ENCODE assay signal across 11 cellular contexts in the genomic region with DNA sequence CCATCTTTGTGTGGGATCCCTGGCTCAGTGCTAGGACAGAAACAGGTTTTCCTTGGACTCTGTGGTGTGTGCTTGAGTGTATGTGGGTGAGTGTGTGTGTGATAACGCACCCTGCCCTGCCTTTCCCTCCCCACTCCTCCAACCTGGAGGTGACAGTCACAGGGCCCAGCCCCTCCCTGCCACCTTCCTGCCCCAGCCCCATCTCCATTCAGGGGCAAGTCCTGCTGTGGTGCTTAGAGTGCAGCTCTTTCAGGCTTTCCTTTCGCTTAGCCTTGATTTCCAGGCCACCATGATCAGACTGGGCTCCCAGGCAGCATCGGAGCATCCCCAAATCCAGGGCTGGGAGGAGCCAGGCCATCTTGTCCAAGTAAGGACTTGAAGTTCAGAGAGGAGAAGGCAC.
A peak's percentile ranks its signal among the peaks of the same experiment; 100 is the strongest.
DNase-seq lines count a peak whose midpoint lies in the region; ATAC-seq and TF ChIP-seq lines count a peak whose summit lies in the region.
"Had no signal": no experiment of that assay in that cellular context is flagged by ENCODE, and none has a peak within 500 bp of the region (broad histone marks: within the 10 kb centered on the region; RNA-seq: fewer than 3 reads in every experiment).

No MANE protein-coding gene starts in this region.

- BruUV-seq in mammary epithelial cell (replicated peaks; lab: Mats Ljungman, UMichigan): no TSS peak

- ATAC-seq in aorta (ENCODE audit: low FRiP score): peak; percentile 3
- no peak for ATAC-seq in GM19467 (IDR thresholded peaks at IDR 0.05; ENCODE audit: unreplicated experiment)
- ATAC-seq: gastrocnemius medialis; naive thymus-derived CD8-positive, alpha-beta T cell had no signal

- 86% methylated on average over 1 of the region's 3 CpGs for WGBS in mammary epithelial cell (ENCODE audit: low coverage, missing lambda C conversion rate)
- 79 to 86% methylated on average over 3 of the region's 3 CpGs for WGBS in aorta, 2 donors

- H3K4me3 ChIP-seq in Loucy (ENCODE audit: low read length, poor library complexity, severe bottlenecking): no peak overlapping the region
- no peak overlapping the region for H3K4me3 ChIP-seq in mammary epithelial cell (replicated peaks in 1 of 3; ENCODE audit: insufficient read depth in 1 of 3, low read depth in 2 of 3, low read length in 3 of 3)
- H3K4me3 ChIP-seq in neural progenitor cell: no peak overlapping the region
- H3K4me3 ChIP-seq in aorta (ENCODE audit: low read length in 2 of 2): no peak overlapping the region
- H3K4me3 ChIP-seq: gastrocnemius medialis had no signal

- H3K9ac ChIP-seq in Loucy (ENCODE audit: low read depth, low read length, poor library complexity, severe bottlenecking) (peak overlapping the region; percentile 6), mammary epithelial cell (ENCODE audit: insufficient read depth, low read length) (peak overlapping the region; percentile 56), neural progenitor cell (no peak overlapping the region)

- H3K36me3 ChIP-seq in Loucy (ENCODE audit: insufficient read depth, low read length) (no peaks in the 10 kb centered on the region), mammary epithelial cell (ENCODE audit: insufficient read depth, low read length) (no peaks in the 10 kb centered on the region), neural progenitor cell (no peaks in the 10 kb centered on the region), aorta (ENCODE audit: control insufficient read depth in 1 of 2, insufficient read depth in 2 of 2, low read length in 1 of 2) (no peaks in the 10 kb centered on the region)
- H3K36me3 ChIP-seq: gastrocnemius medialis had no signal

- no peaks in the 10 kb centered on the region for H3K36me3 Mint-ChIP-seq in neural progenitor cell
- H3K36me3 Mint-ChIP-seq: naive thymus-derived CD8-positive, alpha-beta T cell had no signal

- H3K4me2 ChIP-seq in Loucy (ENCODE audit: low read depth, low read length, poor library complexity, severe bottlenecking) (no peak overlapping the region), mammary epithelial cell (ENCODE audit: insufficient read depth, low read depth, low read length) (peak overlapping the region; percentile 21), neural progenitor cell (no peak overlapping the region)

- H3K27ac ChIP-seq in mammary epithelial cell (ENCODE audit: insufficient read depth, low read depth, low read length) (peak overlapping the region; percentile 82), neural progenitor cell (no peak overlapping the region), aorta (ENCODE audit: low read depth in 1 of 2, low read length in 2 of 2) (no peak overlapping the region)
- H3K27ac ChIP-seq: gastrocnemius medialis had no signal

- H3K27me3 ChIP-seq in Loucy (ENCODE audit: insufficient read depth, low read length, poor library complexity, severe bottlenecking): no peaks in the 10 kb centered on the region
- H3K27me3 ChIP-seq in mammary epithelial cell (ENCODE audit: insufficient read depth, low read length): no peaks in the 10 kb centered on the region
- H3K27me3 ChIP-seq in neural progenitor cell: no peaks in the 10 kb centered on the region
- no peaks in the 10 kb centered on the region for H3K27me3 ChIP-seq in aorta (ENCODE audit: control insufficient read depth in 1 of 2, insufficient read depth in 2 of 2, low read length in 1 of 2)
- H3K27me3 ChIP-seq: gastrocnemius medialis had no signal

- dilution Hi-C loops in mammary epithelial cell (cut with HindIII; ENCODE audit: low sequenced_read_pairs): loop anchor here (5.0 kb wide), 1 partner anchor 69 kb away; no protein-coding TSS in a partner anchor

- H2AFZ ChIP-seq in Loucy (ENCODE audit: low read length) (no peak overlapping the region), mammary epithelial cell (ENCODE audit: low read depth, low read length) (no peak overlapping the region), neural progenitor cell (replicated peaks) (no peak overlapping the region)

- peak overlapping the region; percentile 85 for H3K27ac Mint-ChIP-seq in neural progenitor cell
- H3K27ac Mint-ChIP-seq: activated B cell treated with CpG ODN at 0.5 μM for 24 hours had no signal

- H3K9me3 Mint-ChIP-seq in neural progenitor cell: no peaks in the 10 kb centered on the region
- H3K9me3 Mint-ChIP-seq: activated B cell treated with CpG ODN at 0.5 μM for 24 hours; naive thymus-derived CD8-positive, alpha-beta T cell had no signal

- DNase-seq in mammary epithelial cell: no peak
- no peak for DNase-seq in neural progenitor cell (ENCODE audit: low spot score)
- peak in 1 of 2 donors; percentile 43 for DNase-seq in aorta
- no peak for DNase-seq in NCI-H128 (lab: John Stamatoyannopoulos, UW; ENCODE audit: unreplicated experiment)
- no peak for DNase-seq in NCI-H1417 treated with DMSO at 0.1 percent for 48 hours (lab: John Stamatoyannopoulos, UW)
- DNase-seq: activated B cell treated with CpG ODN at 0.5 μM for 24 hours; gastrocnemius medialis; naive thymus-derived CD8-positive, alpha-beta T cell; NCI-H1694 treated with DMSO at 0.1 percent for 48 hours had no signal

- no peak overlapping the region for H3K4me3 Mint-ChIP-seq in neural progenitor cell
- H3K4me3 Mint-ChIP-seq: activated B cell treated with CpG ODN at 0.5 μM for 24 hours had no signal

- H3K4me1 ChIP-seq in Loucy (ENCODE audit: insufficient read depth, low read length, poor library complexity, severe bottlenecking) (peaks cover 12% of the 10 kb centered on the region), mammary epithelial cell (ENCODE audit: insufficient read depth, low read length) (peaks cover 50% of the 10 kb centered on the region), neural progenitor cell (peaks cover 24% of the 10 kb centered on the region), aorta (ENCODE audit: control insufficient read depth in 1 of 2, insufficient read depth in 2 of 2, low read length in 2 of 2) (no peaks in the 10 kb centered on the region)

- intact Hi-C loops in mammary epithelial cell (cut with micrococcal nuclease): no loop called here
- intact Hi-C loops in aorta (cut with DNase I): loop anchor here in 1 of 2 donors (5.0 kb wide), 2 partner anchors 46 to 116 kb away; no protein-coding TSS in a partner anchor

- H3F3A ChIP-seq in Loucy (ENCODE audit: low read depth) (no peaks in the 10 kb centered on the region), neural progenitor cell (ENCODE audit: low read depth) (peaks cover 7% of the 10 kb centered on the region)

- H3K9me2 ChIP-seq in Loucy (replicated peaks; ENCODE audit: low read depth, low read length): no peaks in the 10 kb centered on the region

- H3K27me3 Mint-ChIP-seq in neural progenitor cell (ENCODE audit: insufficient read depth, low read depth): peaks cover 5% of the 10 kb centered on the region
- H3K27me3 Mint-ChIP-seq: activated B cell treated with CpG ODN at 0.5 μM for 24 hours; naive thymus-derived CD8-positive, alpha-beta T cell had no signal

- H3K9me3 ChIP-seq in Loucy (ENCODE audit: insufficient read depth, low read depth, low read length) (no peaks in the 10 kb centered on the region), mammary epithelial cell (replicated peaks; ENCODE audit: insufficient read depth, low read length) (no peaks in the 10 kb centered on the region), neural progenitor cell (ENCODE audit: low read depth) (no peaks in the 10 kb centered on the region), aorta (ENCODE audit: control insufficient read depth, low read length) (no peaks in the 10 kb centered on the region)
- H3K9me3 ChIP-seq: gastrocnemius medialis had no signal

- H3K4me1 Mint-ChIP-seq in neural progenitor cell: peaks cover 57% of the 10 kb centered on the region
- H3K4me1 Mint-ChIP-seq: activated B cell treated with CpG ODN at 0.5 μM for 24 hours had no signal

- H3K79me2 ChIP-seq in Loucy (ENCODE audit: insufficient read depth, low read length): no peaks in the 10 kb centered on the region
- H3K79me2 ChIP-seq in mammary epithelial cell (ENCODE audit: insufficient read depth, low read length): peaks cover 35% of the 10 kb centered on the region
- no peaks in the 10 kb centered on the region for H3K79me2 ChIP-seq in neural progenitor cell (ENCODE audit: low read depth)

- no peak for TF ChIP-seq CTCF in Loucy (conservative IDR thresholded peaks at IDR 0.05; ENCODE audit: low read length)
- no peak for TF ChIP-seq CTCF in mammary epithelial cell (conservative IDR thresholded peaks at IDR 0.05 in 1 of 2, IDR thresholded peaks at IDR 0.05 in 1 of 2; ENCODE audit: extremely low read depth in 1 of 2, insufficient read depth in 1 of 2, low read depth in 1 of 2, low read length in 2 of 2)
- no peak for TF ChIP-seq CTCF in neural progenitor cell (IDR thresholded peaks at IDR 0.05)

- no peaks in the 10 kb centered on the region for H4K20me1 ChIP-seq in Loucy (ENCODE audit: insufficient read depth, low read length, poor library complexity, severe bottlenecking)
- no peaks in the 10 kb centered on the region for H4K20me1 ChIP-seq in mammary epithelial cell (ENCODE audit: insufficient read depth, low read length)
- H4K20me1 ChIP-seq in neural progenitor cell (ENCODE audit: low read depth): no peaks in the 10 kb centered on the region

- CTCF ChIA-PET in mammary epithelial cell (lab: Charles Lee; ENCODE audit: low non-redundant PET): no interaction called here

- in situ Hi-C loops in mammary epithelial cell (cut with MboI; ENCODE audit: low sequenced_read_pairs in 2 of 2): no loop called here
